Comparison of ENCODE assay signal across 2 cellular contexts in the genomic region with DNA sequence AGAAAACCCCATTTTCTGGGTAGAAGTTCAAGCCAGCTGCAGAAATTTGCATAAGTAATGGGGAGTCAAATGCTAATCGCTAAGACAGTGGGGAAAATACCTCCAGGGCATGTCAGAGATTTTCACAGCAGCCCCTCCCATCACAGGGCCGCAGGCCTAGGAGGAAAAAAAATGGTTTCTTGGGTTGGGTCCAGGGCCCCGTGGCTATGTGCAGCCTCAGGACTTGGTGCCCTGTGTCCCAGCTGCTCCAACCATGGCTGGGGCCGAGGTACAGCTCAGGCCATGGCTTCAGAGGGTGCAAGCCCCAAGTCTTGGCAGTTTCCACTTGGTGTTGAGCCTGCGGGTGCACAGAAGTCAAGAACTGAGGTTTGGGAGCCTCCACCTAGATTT.
TF ChIP-seq lines count a peak whose summit lies in the region.

No MANE protein-coding gene starts in this region.

TF ChIP-seq in HEK293, 187 proteins besides CTCF, POLR2A, EP300 and RAD21:
- TF ChIP-seq ZSCAN23 (tag by site-specific recombination; IDR thresholded peaks at IDR 0.05) (no peak), ZNF660 (tag by site-specific recombination; IDR thresholded peaks at IDR 0.05) (no peak), ZNF274 (IDR thresholded peaks at IDR 0.05; ENCODE audit: low read length) (no peak), ZNF274 (tag by site-specific recombination; IDR thresholded peaks at IDR 0.05; ENCODE audit: borderline replicate concordance) (no peak), ZNF585B (tag by site-specific recombination; IDR thresholded peaks at IDR 0.05) (0 out of 2 replicates have a peak, but pooled peaks have one; percentile 29)

TF ChIP-seq in HepG2, 621 proteins besides CTCF, POLR2A, EP300 and RAD21:
- TF ChIP-seq STAG1 (CRISPR knock-in tag; IDR thresholded peaks at IDR 0.05) (no peak), ZNF232 (CRISPR knock-in tag; IDR thresholded peaks at IDR 0.05; ENCODE audit: borderline replicate concordance) (no peak), SNAPC2 (CRISPR knock-in tag; IDR thresholded peaks at IDR 0.05) (no peak), JDP2 (CRISPR knock-in tag; IDR thresholded peaks at IDR 0.05; ENCODE audit: borderline replicate concordance) (no peak), FOXJ3 (CRISPR knock-in tag; IDR thresholded peaks at IDR 0.05; ENCODE audit: borderline replicate concordance) (no peak), HOXA5 (CRISPR knock-in tag; IDR thresholded peaks at IDR 0.05) (no peak), ZNF558 (CRISPR knock-in tag; IDR thresholded peaks at IDR 0.05; ENCODE audit: borderline replicate concordance) (no peak)
- TF ChIP-seq, protein P1, sequence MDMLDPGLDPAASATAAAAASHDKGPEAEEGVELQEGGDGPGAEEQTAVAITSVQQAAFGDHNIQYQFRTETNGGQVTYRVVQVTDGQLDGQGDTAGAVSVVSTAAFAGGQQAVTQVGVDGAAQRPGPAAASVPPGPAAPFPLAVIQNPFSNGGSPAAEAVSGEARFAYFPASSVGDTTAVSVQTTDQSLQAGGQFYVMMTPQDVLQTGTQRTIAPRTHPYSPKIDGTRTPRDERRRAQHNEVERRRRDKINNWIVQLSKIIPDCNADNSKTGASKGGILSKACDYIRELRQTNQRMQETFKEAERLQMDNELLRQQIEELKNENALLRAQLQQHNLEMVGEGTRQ (IDR thresholded peaks at IDR 0.05; ENCODE audit: low read depth, low read length), result no peak
- TF ChIP-seq, protein P1 (CRISPR knock-in tag; IDR thresholded peaks at IDR 0.05; ENCODE audit: borderline replicate concordance), result no peak
- TF ChIP-seq, protein P2, sequence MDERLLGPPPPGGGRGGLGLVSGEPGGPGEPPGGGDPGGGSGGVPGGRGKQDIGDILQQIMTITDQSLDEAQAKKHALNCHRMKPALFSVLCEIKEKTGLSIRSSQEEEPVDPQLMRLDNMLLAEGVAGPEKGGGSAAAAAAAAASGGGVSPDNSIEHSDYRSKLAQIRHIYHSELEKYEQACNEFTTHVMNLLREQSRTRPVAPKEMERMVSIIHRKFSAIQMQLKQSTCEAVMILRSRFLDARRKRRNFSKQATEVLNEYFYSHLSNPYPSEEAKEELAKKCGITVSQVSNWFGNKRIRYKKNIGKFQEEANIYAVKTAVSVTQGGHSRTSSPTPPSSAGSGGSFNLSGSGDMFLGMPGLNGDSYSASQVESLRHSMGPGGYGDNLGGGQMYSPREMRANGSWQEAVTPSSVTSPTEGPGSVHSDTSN (CRISPR knock-in tag; IDR thresholded peaks at IDR 0.05), result no peak
- TF ChIP-seq, protein P3, sequence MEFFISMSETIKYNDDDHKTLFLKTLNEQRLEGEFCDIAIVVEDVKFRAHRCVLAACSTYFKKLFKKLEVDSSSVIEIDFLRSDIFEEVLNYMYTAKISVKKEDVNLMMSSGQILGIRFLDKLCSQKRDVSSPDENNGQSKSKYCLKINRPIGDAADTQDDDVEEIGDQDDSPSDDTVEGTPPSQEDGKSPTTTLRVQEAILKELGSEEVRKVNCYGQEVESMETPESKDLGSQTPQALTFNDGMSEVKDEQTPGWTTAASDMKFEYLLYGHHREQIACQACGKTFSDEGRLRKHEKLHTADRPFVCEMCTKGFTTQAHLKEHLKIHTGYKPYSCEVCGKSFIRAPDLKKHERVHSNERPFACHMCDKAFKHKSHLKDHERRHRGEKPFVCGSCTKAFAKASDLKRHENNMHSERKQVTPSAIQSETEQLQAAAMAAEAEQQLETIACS (CRISPR knock-in tag; IDR thresholded peaks at IDR 0.05), result no peak
